Comparison of ENCODE assay signal across 12 cellular contexts in genomic region chr2:224970311-224970710, GRCh38.
DNase-seq lines count a peak whose midpoint lies in the region; ATAC-seq and TF ChIP-seq lines count a peak whose summit lies in the region.
"Had no signal": no experiment of that assay in that cellular context is flagged by ENCODE, and none has a peak within 500 bp of the region (broad histone marks: within the 10 kb centered on the region; RNA-seq: fewer than 3 reads in every experiment).

No MANE protein-coding gene starts in this region.

- H3K9me3 Mint-ChIP-seq in activated CD4-positive, alpha-beta T cell treated with anti-CD3 and anti-CD28 coated beads, Interleukin-2, amount 10 ng/mL, durations not matched to agents 24 days and 14 days: no peaks in the 10 kb centered on the region
- H3K9me3 Mint-ChIP-seq in stimulated activated naive CD8-positive, alpha-beta T cell treated with anti-CD3 and anti-CD28 coated beads, Interleukin-15, amount 100 ng/mL, for 72 hours: no peaks in the 10 kb centered on the region
- H3K9me3 Mint-ChIP-seq: endodermal cell had no signal

- H3K27ac Mint-ChIP-seq in activated CD4-positive, alpha-beta T cell treated with anti-CD3 and anti-CD28 coated beads, Interleukin-2, amount 10 ng/mL, durations not matched to agents 24 days and 14 days: peak overlapping the region; percentile 83
- peak overlapping the region; percentile 88 for H3K27ac Mint-ChIP-seq in T-helper 17 cell
- H3K27ac Mint-ChIP-seq in stimulated activated naive CD8-positive, alpha-beta T cell treated with anti-CD3 and anti-CD28 coated beads, Interleukin-15, amount 100 ng/mL, for 72 hours: no peak overlapping the region
- H3K27ac Mint-ChIP-seq: endodermal cell had no signal

- peak overlapping the region; percentile 35 for H3K4me3 Mint-ChIP-seq in activated CD4-positive, alpha-beta T cell treated with anti-CD3 and anti-CD28 coated beads, Interleukin-2, amount 10 ng/mL, durations not matched to agents 24 days and 14 days
- peak overlapping the region; percentile 12 for H3K4me3 Mint-ChIP-seq in T-helper 17 cell
- H3K4me3 Mint-ChIP-seq in stimulated activated naive CD8-positive, alpha-beta T cell treated with anti-CD3 and anti-CD28 coated beads, Interleukin-15, amount 100 ng/mL, for 72 hours: peak overlapping the region; percentile 52 to 75
- H3K4me3 Mint-ChIP-seq: endodermal cell had no signal

- no peak for TF ChIP-seq EP300 in suprapubic skin (IDR thresholded peaks at IDR 0.05)

- H3K27me3 ChIP-seq in right atrium auricular region (no peaks in the 10 kb centered on the region), suprapubic skin (no peaks in the 10 kb centered on the region)

- H3K36me3 Mint-ChIP-seq in activated CD4-positive, alpha-beta T cell treated with anti-CD3 and anti-CD28 coated beads, Interleukin-2, amount 10 ng/mL, durations not matched to agents 24 days and 14 days (ENCODE audit: low read depth): peaks cover 32% of the 10 kb centered on the region
- no peaks in the 10 kb centered on the region for H3K36me3 Mint-ChIP-seq in T-helper 17 cell (ENCODE audit: low read depth)

- no peak overlapping the region for H3K27ac ChIP-seq in right atrium auricular region
- H3K27ac ChIP-seq in suprapubic skin: no peak overlapping the region

- no peaks in the 10 kb centered on the region for H3K27me3 Mint-ChIP-seq in activated CD4-positive, alpha-beta T cell treated with anti-CD3 and anti-CD28 coated beads, Interleukin-2, amount 10 ng/mL, durations not matched to agents 24 days and 14 days
- H3K27me3 Mint-ChIP-seq in T-helper 17 cell: no peaks in the 10 kb centered on the region
- no peaks in the 10 kb centered on the region for H3K27me3 Mint-ChIP-seq in stimulated activated naive CD8-positive, alpha-beta T cell treated with anti-CD3 and anti-CD28 coated beads, Interleukin-15, amount 100 ng/mL, for 72 hours

- no peak for TF ChIP-seq POLR2A in suprapubic skin (IDR thresholded peaks at IDR 0.05)

- no peak overlapping the region for H3K4me3 ChIP-seq in right atrium auricular region
- no peak overlapping the region for H3K4me3 ChIP-seq in suprapubic skin

- intact Hi-C loops in activated CD4-positive, alpha-beta T cell treated with anti-CD3 and anti-CD28 coated beads, Interleukin-2, amount 10 ng/mL, durations not matched to agents 24 days and 14 days (cut with micrococcal nuclease): no loop called here

- peaks cover 58% of the 10 kb centered on the region for H3K4me1 Mint-ChIP-seq in activated CD4-positive, alpha-beta T cell treated with anti-CD3 and anti-CD28 coated beads, Interleukin-2, amount 10 ng/mL, durations not matched to agents 24 days and 14 days
- peaks cover 42% of the 10 kb centered on the region for H3K4me1 Mint-ChIP-seq in T-helper 17 cell
- peaks cover 84% of the 10 kb centered on the region for H3K4me1 Mint-ChIP-seq in stimulated activated naive CD8-positive, alpha-beta T cell treated with anti-CD3 and anti-CD28 coated beads, Interleukin-15, amount 100 ng/mL, for 72 hours

- H3K36me3 ChIP-seq in right atrium auricular region: no peaks in the 10 kb centered on the region
- H3K36me3 ChIP-seq in suprapubic skin: no peaks in the 10 kb centered on the region

- ATAC-seq in HG02610 (IDR thresholded peaks at IDR 0.05; ENCODE audit: unreplicated experiment) (peak; percentile 9), T-helper 17 cell (no peak)
- no peak for ATAC-seq in stimulated activated naive CD8-positive, alpha-beta T cell treated with anti-CD3 and anti-CD28 coated beads, Interleukin-15, amount 100 ng/mL, for 72 hours

- H3K9me3 ChIP-seq in T-helper 17 cell (ENCODE audit: control insufficient read depth, low read length, poor library complexity, severe bottlenecking) (no peaks in the 10 kb centered on the region), right atrium auricular region (no peaks in the 10 kb centered on the region), suprapubic skin (no peaks in the 10 kb centered on the region)

- DNase-seq in activated CD4-positive, alpha-beta T cell treated with anti-CD3 and anti-CD28 coated beads, Interleukin-2, amount 10 ng/mL, durations not matched to agents 24 days and 14 days: no peak
- no peak for DNase-seq in activated CD4-positive, alpha-beta T cell treated with anti-CD3 and anti-CD28 coated beads for 4 hours
- DNase-seq in T-helper 17 cell: no peak
- no peak for DNase-seq in stimulated activated naive CD8-positive, alpha-beta T cell treated with anti-CD3 and anti-CD28 coated beads, Interleukin-15, amount 100 ng/mL, for 72 hours
- DNase-seq in right atrium auricular region (ENCODE audit: low spot score): no peak
- no peak for DNase-seq in NCI-H2196 treated with DMSO at 0.1 percent for 48 hours (lab: John Stamatoyannopoulos, UW; ENCODE audit: unreplicated experiment)
- DNase-seq in suprapubic skin (ENCODE audit: low spot score in 2 of 2): no peak
- DNase-seq: endodermal cell, GDM1, NCI-H1105, PC-3 had no signal

- 71% methylated on average over 5 of the region's 5 CpGs for WGBS in suprapubic skin

- no peaks in the 10 kb centered on the region for H3K4me1 ChIP-seq in right atrium auricular region
- peaks cover 9% of the 10 kb centered on the region for H3K4me1 ChIP-seq in suprapubic skin

- TF ChIP-seq CTCF in right atrium auricular region (IDR thresholded peaks at IDR 0.05) (no peak), suprapubic skin (IDR thresholded peaks at IDR 0.05) (no peak)

Comparison
In these comparisons a context has a peak if more than half of its experiments do, and no peak if none do; other contexts are left out.
1. H3K27ac Mint-ChIP-seq: peak in activated CD4-positive, alpha-beta T cell treated with anti-CD3 and anti-CD28 coated beads, Interleukin-2, amount 10 ng/mL, durations not matched to agents 24 days and 14 days (single experiment) and T-helper 17 cell (single experiment); none in stimulated activated naive CD8-positive, alpha-beta T cell treated with anti-CD3 and anti-CD28 coated beads, Interleukin-15, amount 100 ng/mL, for 72 hours (0 of 2).
2. H3K4me3 Mint-ChIP-seq: peak in every context shown above with its lines; median percentile 64 in stimulated activated naive CD8-positive, alpha-beta T cell treated with anti-CD3 and anti-CD28 coated beads, Interleukin-15, amount 100 ng/mL, for 72 hours; 35 in activated CD4-positive, alpha-beta T cell treated with anti-CD3 and anti-CD28 coated beads, Interleukin-2, amount 10 ng/mL, durations not matched to agents 24 days and 14 days; 12 in T-helper 17 cell.